In genomic region chr5:181217111-181217804, GRCh38 we compare ENCODE assay signal across 7 cellular contexts. TPM values are rescaled to one million over a fixed set of nuclear protein-coding genes. Genes with fewer than 3 reads are reported as not detected.
A peak's percentile ranks its signal among the peaks of the same experiment; 100 is the strongest.
DNase-seq lines count a peak whose midpoint lies in the region; ATAC-seq and TF ChIP-seq lines count a peak whose summit lies in the region.

No MANE protein-coding gene starts in this region.

- CTCF ChIA-PET in activated naive CD4-positive, alpha-beta T cell treated with anti-CD3 and anti-CD28 coated beads, Interleukin-2, amount 10 ng/mL, durations not matched to agents 7 days and 5 days (lab: Charles Lee), result no interaction called here

- no peak for TF ChIP-seq CTCF in left ventricle myocardium inferior (IDR thresholded peaks at IDR 0.05; ENCODE audit: borderline replicate concordance)

- peak overlapping the region; percentile 76 for H3K27ac ChIP-seq in left ventricle myocardium inferior (replicated peaks)

- no peaks in the 10 kb centered on the region for H3K27me3 ChIP-seq in left ventricle myocardium inferior (ENCODE audit: low read depth)

- peak; percentile 66 for DNase-seq in M059J (ENCODE audit: low read depth)
- DNase-seq in activated naive CD4-positive, alpha-beta T cell treated with anti-CD3 and anti-CD28 coated beads, Interleukin-2, amount 10 ng/mL, durations not matched to agents 7 days and 5 days, result peak; percentile 60
- DNase-seq in left ventricle myocardium inferior, result peak; percentile 53
- peak; percentile 74 for DNase-seq in sciatic nerve (ENCODE audit: low spot score)
- DNase-seq in NCI-H2227 treated with DMSO at 0.1 percent for 48 hours (lab: John Stamatoyannopoulos, UW), result no peak

- peak overlapping the region; percentile 83 for H3K4me3 Mint-ChIP-seq in activated naive CD4-positive, alpha-beta T cell treated with anti-CD3 and anti-CD28 coated beads, Interleukin-2, amount 10 ng/mL, durations not matched to agents 7 days and 5 days

- peak overlapping the region; percentile 94 for H3K27ac Mint-ChIP-seq in activated naive CD4-positive, alpha-beta T cell treated with anti-CD3 and anti-CD28 coated beads, Interleukin-2, amount 10 ng/mL, durations not matched to agents 7 days and 5 days

- H3K4me3 ChIP-seq in left ventricle myocardium inferior, result peak overlapping the region; percentile 72

- ATAC-seq in GM21423 (IDR thresholded peaks at IDR 0.05; ENCODE audit: unreplicated experiment) (peak; percentile 21), sciatic nerve (peak; percentile 57), GM19328 (IDR thresholded peaks at IDR 0.05; ENCODE audit: unreplicated experiment) (no peak)

- peaks cover 48% of the 10 kb centered on the region for H3K27me3 Mint-ChIP-seq in activated naive CD4-positive, alpha-beta T cell treated with anti-CD3 and anti-CD28 coated beads, Interleukin-2, amount 10 ng/mL, durations not matched to agents 7 days and 5 days

- no peaks in the 10 kb centered on the region for H3K9me3 ChIP-seq in left ventricle myocardium inferior (replicated peaks)

- H3K9me3 Mint-ChIP-seq in activated naive CD4-positive, alpha-beta T cell treated with anti-CD3 and anti-CD28 coated beads, Interleukin-2, amount 10 ng/mL, durations not matched to agents 7 days and 5 days, result no peaks in the 10 kb centered on the region

- H3K4me1 Mint-ChIP-seq in activated naive CD4-positive, alpha-beta T cell treated with anti-CD3 and anti-CD28 coated beads, Interleukin-2, amount 10 ng/mL, durations not matched to agents 7 days and 5 days, result peaks cover 57% of the 10 kb centered on the region

- H3K4me1 ChIP-seq in left ventricle myocardium inferior, result peaks cover 46% of the 10 kb centered on the region

- H3K36me3 ChIP-seq in left ventricle myocardium inferior, result no peaks in the 10 kb centered on the region

- intact Hi-C loops in left ventricle myocardium inferior (cut with micrococcal nuclease) (no loop called here), sciatic nerve (cut with DNase I) (no loop called here)

- H3K36me3 Mint-ChIP-seq in activated naive CD4-positive, alpha-beta T cell treated with anti-CD3 and anti-CD28 coated beads, Interleukin-2, amount 10 ng/mL, durations not matched to agents 7 days and 5 days, result peaks cover 4% of the 10 kb centered on the region

RNA-seq across cellular contexts. Expression of gene TRIM41, which starts 5.8 kb away (rescaled TPM):
- total RNA-seq in M059J (2014; rRNA removed; shearing (Covaris generic)), result 6.5 and 9.0 TPM in 2 replicates
- 26.4 TPM for total RNA-seq in left ventricle myocardium inferior
- 24.6 TPM for total RNA-seq in sciatic nerve

RNA-seq across cellular contexts. Expression of gene TRIM7, which starts 12.3 kb away (rescaled TPM):
- total RNA-seq in M059J (2014; rRNA removed; shearing (Covaris generic)), result 1.6 and 3.2 TPM in 2 replicates
- total RNA-seq in left ventricle myocardium inferior (6.4 TPM), sciatic nerve (3.2 TPM)

RNA-seq across cellular contexts. Expression of gene RACK1, which starts 26.4 kb away (rescaled TPM):
- total RNA-seq in M059J (2014; rRNA removed; shearing (Covaris generic)), result 1,818 and 1,864 TPM in 2 replicates
- 628 TPM for total RNA-seq in left ventricle myocardium inferior
- total RNA-seq in sciatic nerve, result 1,122 TPM

RNA-seq across cellular contexts. Expression of gene TRIM52, which starts 43.7 kb away (rescaled TPM):
- total RNA-seq in M059J (2014; rRNA removed; shearing (Covaris generic)), result 2.2 and 5.7 TPM in 2 replicates
- total RNA-seq in left ventricle myocardium inferior, result 8.5 TPM
- 14.1 TPM for total RNA-seq in sciatic nerve
